In genomic region chr12:57154076-57154475, GRCh38 we compare ENCODE assay signal across 1 cellular context.
A peak's percentile ranks its signal among the peaks of the same experiment; 100 is the strongest.
TF ChIP-seq lines count a peak whose summit lies in the region.

No MANE protein-coding gene starts in this region.

TF ChIP-seq in SK-N-SH treated with all-trans-retinoic acid at 6 μM for 48 hours, 23 proteins besides CTCF, POLR2A, EP300 and RAD21:
- TF ChIP-seq, protein P1, sequence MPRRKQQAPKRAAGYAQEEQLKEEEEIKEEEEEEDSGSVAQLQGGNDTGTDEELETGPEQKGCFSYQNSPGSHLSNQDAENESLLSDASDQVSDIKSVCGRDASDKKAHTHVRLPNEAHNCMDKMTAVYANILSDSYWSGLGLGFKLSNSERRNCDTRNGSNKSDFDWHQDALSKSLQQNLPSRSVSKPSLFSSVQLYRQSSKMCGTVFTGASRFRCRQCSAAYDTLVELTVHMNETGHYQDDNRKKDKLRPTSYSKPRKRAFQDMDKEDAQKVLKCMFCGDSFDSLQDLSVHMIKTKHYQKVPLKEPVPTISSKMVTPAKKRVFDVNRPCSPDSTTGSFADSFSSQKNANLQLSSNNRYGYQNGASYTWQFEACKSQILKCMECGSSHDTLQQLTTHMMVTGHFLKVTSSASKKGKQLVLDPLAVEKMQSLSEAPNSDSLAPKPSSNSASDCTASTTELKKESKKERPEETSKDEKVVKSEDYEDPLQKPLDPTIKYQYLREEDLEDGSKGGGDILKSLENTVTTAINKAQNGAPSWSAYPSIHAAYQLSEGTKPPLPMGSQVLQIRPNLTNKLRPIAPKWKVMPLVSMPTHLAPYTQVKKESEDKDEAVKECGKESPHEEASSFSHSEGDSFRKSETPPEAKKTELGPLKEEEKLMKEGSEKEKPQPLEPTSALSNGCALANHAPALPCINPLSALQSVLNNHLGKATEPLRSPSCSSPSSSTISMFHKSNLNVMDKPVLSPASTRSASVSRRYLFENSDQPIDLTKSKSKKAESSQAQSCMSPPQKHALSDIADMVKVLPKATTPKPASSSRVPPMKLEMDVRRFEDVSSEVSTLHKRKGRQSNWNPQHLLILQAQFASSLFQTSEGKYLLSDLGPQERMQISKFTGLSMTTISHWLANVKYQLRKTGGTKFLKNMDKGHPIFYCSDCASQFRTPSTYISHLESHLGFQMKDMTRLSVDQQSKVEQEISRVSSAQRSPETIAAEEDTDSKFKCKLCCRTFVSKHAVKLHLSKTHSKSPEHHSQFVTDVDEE (CRISPR knock-in tag; IDR thresholded peaks at IDR 0.05), result peak; percentile 33; the same call in 1 of the 2 replicates
- no peak; the same call in 1 of the 2 replicates for TF ChIP-seq TCF4 (CRISPR knock-in tag; IDR thresholded peaks at IDR 0.05; ENCODE audit: borderline replicate concordance)
- peak; percentile 67 for TF ChIP-seq ZNF70 (CRISPR knock-in tag; IDR thresholded peaks at IDR 0.05)
- TF ChIP-seq PATZ1 (CRISPR knock-in tag; IDR thresholded peaks at IDR 0.05; ENCODE audit: borderline replicate concordance), result no peak
- no peak for TF ChIP-seq ZNF8 (CRISPR knock-in tag; IDR thresholded peaks at IDR 0.05)
